In the genomic region with DNA sequence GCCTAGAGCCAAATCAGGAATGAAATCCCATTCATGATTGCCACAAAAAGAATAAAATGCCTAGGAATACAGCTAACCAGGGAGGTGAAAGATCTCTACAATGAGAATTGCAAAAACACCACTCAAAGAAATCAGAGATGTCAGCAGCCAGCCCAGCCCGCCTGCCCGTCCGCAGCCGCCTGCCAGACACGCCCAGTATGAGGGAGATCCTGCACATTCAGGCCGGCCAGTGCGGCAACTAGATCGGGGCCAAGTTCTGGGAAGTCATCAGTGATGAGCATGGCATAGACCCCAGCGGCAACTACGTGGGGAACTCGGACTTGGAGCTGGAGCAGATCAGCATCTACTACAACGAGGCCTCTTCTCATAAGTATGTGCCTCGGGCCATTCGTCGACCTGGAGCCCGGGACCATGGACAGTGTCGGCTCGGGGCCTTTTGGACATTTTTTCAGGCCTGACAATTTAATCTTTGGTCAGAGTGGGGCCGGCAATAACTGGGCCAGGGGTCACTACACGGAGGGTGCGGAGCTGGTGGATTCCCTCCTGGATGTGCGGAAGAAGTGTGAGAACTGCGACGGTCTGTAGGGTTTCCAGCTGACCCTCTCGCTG, we compare ENCODE assay signal across 23 cellular contexts. TPM values are rescaled to one million over a fixed set of nuclear protein-coding genes. Genes with fewer than 3 reads are reported as not detected.
A peak's percentile ranks its signal among the peaks of the same experiment; 100 is the strongest.
DNase-seq lines count a peak whose midpoint lies in the region; ATAC-seq, FAIRE-seq and TF ChIP-seq lines count a peak whose summit lies in the region.
"Had no signal": no experiment of that assay in that cellular context is flagged by ENCODE, and none has a peak within 500 bp of the region (broad histone marks: within the 10 kb centered on the region; RNA-seq: fewer than 3 reads in every experiment).

No MANE protein-coding gene starts in this region.

- H3K27ac ChIP-seq in SK-N-SH (ENCODE audit: low read depth in 2 of 2, low read length in 1 of 2), result no peak overlapping the region
- H3K27ac ChIP-seq in K562 (ENCODE audit: extremely low read depth, low read depth, low read length), result no peak overlapping the region
- H3K27ac ChIP-seq: 22Rv1; BLaER1 treated with 17β-estradiol and CSF1 and Interleukin-3, amounts not matched to agents 10 nM and 100 nM had no signal

- TF ChIP-seq POLR2A in K562 (conservative IDR thresholded peaks at IDR 0.05), result no peak

- no peaks in the 10 kb centered on the region for H3K9me3 Mint-ChIP-seq in osteocyte (ENCODE audit: unreplicated experiment)
- no peaks in the 10 kb centered on the region for H3K9me3 Mint-ChIP-seq in activated naive CD4-positive, alpha-beta T cell treated with anti-CD3 and anti-CD28 coated beads, Interleukin-2, amount 10 ng/mL, durations not matched to agents 7 days and 5 days
- H3K9me3 Mint-ChIP-seq: CD14-positive monocyte; CD4-positive, alpha-beta T cell; CD8-positive, alpha-beta memory T cell had no signal

- H3K27me3 ChIP-seq in SK-N-SH (ENCODE audit: insufficient read depth), result no peaks in the 10 kb centered on the region; the same call in 1 of the 2 replicates
- peaks cover 6 to 33% of the 10 kb centered on the region in 2 experiments; a peak in 3 of 5 replicates for H3K27me3 ChIP-seq in K562 (ENCODE audit: control insufficient read depth in 2 of 2, insufficient read depth in 2 of 2, low read length in 2 of 2)
- H3K27me3 ChIP-seq: BE2C; BLaER1 treated with 17β-estradiol and CSF1 and Interleukin-3, amounts not matched to agents 10 nM and 100 nM had no signal

- peaks cover 10% of the 10 kb centered on the region for H3K4me1 Mint-ChIP-seq in osteocyte (ENCODE audit: unreplicated experiment)
- H3K4me1 Mint-ChIP-seq in activated naive CD4-positive, alpha-beta T cell treated with anti-CD3 and anti-CD28 coated beads, Interleukin-2, amount 10 ng/mL, durations not matched to agents 7 days and 5 days, result peaks cover 23% of the 10 kb centered on the region

- H2AFZ ChIP-seq in SK-N-SH (ENCODE audit: low read depth) (no peak overlapping the region), K562 (ENCODE audit: low read depth, low read length) (no peak overlapping the region)
- H2AFZ ChIP-seq: GM23338 had no signal

- H3K4me3 ChIP-seq in SK-N-SH (ENCODE audit: low read depth in 2 of 2, low read length in 1 of 2) (no peak overlapping the region), K562 (no peak overlapping the region)
- H3K4me3 ChIP-seq: BLaER1 treated with 17β-estradiol and CSF1 and Interleukin-3, amounts not matched to agents 10 nM and 100 nM; GM12878; GM23338; HAP-1 had no signal

- DNase-seq in SK-N-SH (no peak), K562 (ENCODE audit: extremely low read depth in 1 of 4, low spot score in 3 of 4) (no peak), osteocyte (ENCODE audit: extremely low spot score, unreplicated experiment) (peak; percentile 73), AG08395 (ENCODE audit: low spot score) (no peak)
- DNase-seq in activated naive CD4-positive, alpha-beta T cell treated with anti-CD3 and anti-CD28 coated beads, Interleukin-2, amount 10 ng/mL, durations not matched to agents 7 days and 5 days, result no peak
- DNase-seq: AML-193; BE2C; CD4-positive, alpha-beta T cell; CD8-positive, alpha-beta memory T cell; DMS 273 treated with DMSO at 0.1 percent for 48 hours; DMS79; EL; GDM1 had no signal

- H3K4me1 ChIP-seq in SK-N-SH (ENCODE audit: control insufficient read depth in 1 of 2, insufficient read depth in 2 of 2, low read depth in 1 of 2, low read length in 1 of 2), result peaks cover 8 to 18% of the 10 kb centered on the region in 2 experiments; a peak in 2 of 4 replicates
- H3K4me1 ChIP-seq in K562 (replicated peaks in 1 of 2; ENCODE audit: control insufficient read depth in 2 of 2, insufficient read depth in 2 of 2, low read length in 2 of 2), result peaks cover 0 to 12% of the 10 kb centered on the region in 2 experiments; a peak in 3 of 5 replicates
- H3K4me1 ChIP-seq: BE2C had no signal

- H3K27me3 Mint-ChIP-seq in osteocyte (ENCODE audit: unreplicated experiment), result peaks cover 10% of the 10 kb centered on the region
- H3K27me3 Mint-ChIP-seq in activated naive CD4-positive, alpha-beta T cell treated with anti-CD3 and anti-CD28 coated beads, Interleukin-2, amount 10 ng/mL, durations not matched to agents 7 days and 5 days, result peaks cover under 1% of the 10 kb centered on the region
- H3K27me3 Mint-ChIP-seq: CD4-positive, alpha-beta T cell had no signal

- H3F3A ChIP-seq in SK-N-SH (replicated peaks; ENCODE audit: insufficient read depth), result peaks cover 6% of the 10 kb centered on the region

- POLR2A ChIA-PET in SK-N-SH (lab: Yijun Ruan, JAX) (no interaction called here), K562 (lab: Yijun Ruan, JAX) (interaction anchor here (0.6 to 1.3 kb wide), 2 partner anchors 10 to 221 kb away, joined by 3 to 6 read pairs; no protein-coding TSS in a partner anchor)

- 75% methylated on average over 15 of the region's 25 CpGs for WGBS in SK-N-SH (ENCODE audit: low lambda C conversion rate)
- 16% methylated on average over 24 of the region's 25 CpGs for WGBS in K562 (ENCODE audit: insufficient coverage, low coverage, missing lambda C conversion rate)

- H3K36me3 ChIP-seq in SK-N-SH (replicated peaks in 1 of 2; ENCODE audit: control insufficient read depth in 1 of 2, insufficient read depth in 2 of 2, low read length in 1 of 2), result no peaks in the 10 kb centered on the region
- no peaks in the 10 kb centered on the region for H3K36me3 ChIP-seq in K562 (ENCODE audit: control insufficient read depth, insufficient read depth, low read length)
- H3K36me3 ChIP-seq: BE2C; BLaER1 treated with 17β-estradiol and CSF1 and Interleukin-3, amounts not matched to agents 10 nM and 100 nM; HAP-1 had no signal

- no peak for FAIRE-seq in K562 (lab: Jason Lieb, UNC)
- FAIRE-seq: A204.1, D721Med, GM12878 had no signal

- ATAC-seq in SK-N-SH treated with all-trans-retinoic acid at 6 μM for 48 hours (no peak), K562 (peak; percentile 12; the same call in 1 of the 3 replicates), HG02759 (IDR thresholded peaks at IDR 0.05; ENCODE audit: unreplicated experiment) (no peak)
- ATAC-seq: GM12878, GM23338 had no signal

- TF ChIP-seq CTCF in SK-N-SH (IDR thresholded peaks at IDR 0.05), result no peak
- no peak for TF ChIP-seq CTCF in K562 (IDR thresholded peaks at IDR 0.05 in 2 of 3, conservative IDR thresholded peaks at IDR 0.05 in 1 of 3; ENCODE audit: insufficient read depth in 2 of 3, low read depth in 1 of 3, low read length in 3 of 3)
- TF ChIP-seq CTCF in osteocyte (IDR thresholded peaks at IDR 0.05), result no peak

- in situ Hi-C loops in K562 (cut with MboI), result no loop called here

- H4K20me1 ChIP-seq in SK-N-SH (ENCODE audit: insufficient read depth), result peaks cover 8% of the 10 kb centered on the region; the same call in 1 of the 2 replicates
- no peaks in the 10 kb centered on the region for H4K20me1 ChIP-seq in K562 (replicated peaks; ENCODE audit: control insufficient read depth, insufficient read depth, low read length)
- H4K20me1 ChIP-seq: BLaER1 treated with 17β-estradiol and CSF1 and Interleukin-3, amounts not matched to agents 10 nM and 100 nM had no signal

- intact Hi-C loops in K562 (cut with micrococcal nuclease), result no loop called here

- TF ChIP-seq RAD21 in SK-N-SH (IDR thresholded peaks at IDR 0.05; ENCODE audit: low read length) (no peak), K562 (CRISPR knock-in tag; conservative IDR thresholded peaks at IDR 0.05 in 1 of 2, IDR thresholded peaks at IDR 0.05 in 1 of 2) (no peak)

- H3K9me3 ChIP-seq in SK-N-SH, result no peaks in the 10 kb centered on the region
- no peaks in the 10 kb centered on the region for H3K9me3 ChIP-seq in K562 (replicated peaks; ENCODE audit: control insufficient read depth, insufficient read depth, low read depth, low read length)
- H3K9me3 ChIP-seq: BE2C; BLaER1 treated with 17β-estradiol and CSF1 and Interleukin-3, amounts not matched to agents 10 nM and 100 nM; HAP-1 had no signal

- BruUV-seq in K562 (replicated peaks; lab: Mats Ljungman, UMichigan), result no TSS peak

- H3K9me2 ChIP-seq in SK-N-SH, result no peaks in the 10 kb centered on the region

- no peak overlapping the region for H3K4me3 Mint-ChIP-seq in osteocyte (ENCODE audit: unreplicated experiment)
- H3K4me3 Mint-ChIP-seq in activated naive CD4-positive, alpha-beta T cell treated with anti-CD3 and anti-CD28 coated beads, Interleukin-2, amount 10 ng/mL, durations not matched to agents 7 days and 5 days, result no peak overlapping the region
- H3K4me3 Mint-ChIP-seq: CD14-positive monocyte; CD4-positive, alpha-beta T cell; CD8-positive, alpha-beta memory T cell; GM23338 had no signal

- H3K9ac ChIP-seq in SK-N-SH (no peak overlapping the region), K562 (ENCODE audit: insufficient read depth in 1 of 2, low read depth in 2 of 2, low read length in 2 of 2) (0 out of 4 replicates have a peak overlapping the region, but pooled peaks of 1 of the 2 experiments have one; percentile 26)
- H3K9ac ChIP-seq: BLaER1 treated with 17β-estradiol and CSF1 and Interleukin-3, amounts not matched to agents 10 nM and 100 nM had no signal

- no peaks in the 10 kb centered on the region for H3K36me3 Mint-ChIP-seq in osteocyte (ENCODE audit: unreplicated experiment)
- H3K36me3 Mint-ChIP-seq in activated naive CD4-positive, alpha-beta T cell treated with anti-CD3 and anti-CD28 coated beads, Interleukin-2, amount 10 ng/mL, durations not matched to agents 7 days and 5 days, result no peaks in the 10 kb centered on the region
- H3K36me3 Mint-ChIP-seq: CD14-positive monocyte; CD8-positive, alpha-beta memory T cell had no signal

- CTCF ChIA-PET in SK-N-SH (lab: Yijun Ruan, JAX), result interaction anchor here (1.8 kb wide), 1 partner anchor 10 kb away, joined by 4 read pairs; no protein-coding TSS in a partner anchor
- CTCF ChIA-PET in K562 (lab: Yijun Ruan, JAX; ENCODE audit: low intra/inter-chr PET ratio), result no interaction called here
- CTCF ChIA-PET in activated naive CD4-positive, alpha-beta T cell treated with anti-CD3 and anti-CD28 coated beads, Interleukin-2, amount 10 ng/mL, durations not matched to agents 7 days and 5 days (lab: Charles Lee), result interaction anchor here (1.1 kb wide), 1 partner anchor 41 kb away, joined by 4 read pairs; no protein-coding TSS in a partner anchor

- H3K27ac Mint-ChIP-seq in osteocyte (ENCODE audit: unreplicated experiment), result no peak overlapping the region
- H3K27ac Mint-ChIP-seq in activated naive CD4-positive, alpha-beta T cell treated with anti-CD3 and anti-CD28 coated beads, Interleukin-2, amount 10 ng/mL, durations not matched to agents 7 days and 5 days, result no peak overlapping the region
- H3K27ac Mint-ChIP-seq: CD4-positive, alpha-beta T cell; GM23338 had no signal

- H3K4me2 ChIP-seq in SK-N-SH (no peak overlapping the region), K562 (ENCODE audit: insufficient read depth, low read length) (peak overlapping the region; percentile 6; the same call in 1 of the 2 replicates)
- H3K4me2 ChIP-seq: BLaER1 treated with 17β-estradiol and CSF1 and Interleukin-3, amounts not matched to agents 10 nM and 100 nM; GM23338 had no signal

- H3K79me2 ChIP-seq in SK-N-SH (ENCODE audit: insufficient read depth) (no peaks in the 10 kb centered on the region), K562 (ENCODE audit: control insufficient read depth, insufficient read depth, low read length) (no peaks in the 10 kb centered on the region)

- no peak for TF ChIP-seq EP300 in SK-N-SH (IDR thresholded peaks at IDR 0.05; ENCODE audit: borderline replicate concordance in 1 of 2, low read depth in 1 of 2, low read length in 1 of 2)
- TF ChIP-seq EP300 in K562 (IDR thresholded peaks at IDR 0.05; ENCODE audit: low read length), result no peak

- no peaks in the 10 kb centered on the region for H3K9me1 ChIP-seq in K562 (ENCODE audit: control insufficient read depth, insufficient read depth, low read length)

RNA-seq across cellular contexts. Expression of gene GABRR2, which starts 13.4 kb away (rescaled TPM):
- polyA plus RNA-seq in SK-N-SH (2012; rRNA removed), result 0.08 and 0.18 TPM in 2 replicates
- polyA plus RNA-seq in SK-N-SH (2012; cell fraction: cytosol; rRNA removed), result 0.01 and 0.03 TPM in 2 replicates
- polyA plus RNA-seq in SK-N-SH (2012; cell fraction: nucleus; rRNA removed), result 1.4 and 1.6 TPM in 2 replicates
- 0.23 and 0.56 TPM in 2 replicates for total RNA-seq in K562 (2011; cell fraction: chromatin; rRNA removed; ENCODE audit: low replicate concordance)
- not detected in 2 replicates for total RNA-seq in K562 (2011; cell fraction: nucleolus; rRNA removed)
- not detected in 2 replicates for total RNA-seq in K562 (2011; cell fraction: nucleoplasm; rRNA removed)
- total RNA-seq in K562 (2014; rRNA removed), result not detected in 2 replicates
- total RNA-seq in K562 (2014; rRNA removed; fragmentation: Illumina TruSeq; extraction: Trizol), result not detected in 2 replicates
- not detected in 2 replicates for total RNA-seq in K562 (2015; rRNA removed; fragmentation: Illumina TruSeq; extraction: Trizol)
- not detected in 2 replicates for total RNA-seq in K562 (2021)
- 0.10 and 0.18 TPM in 2 replicates for polyA plus RNA-seq in K562 (2011; rRNA removed)
- polyA plus RNA-seq in K562 (2011; cell fraction: cytosol; rRNA removed), result not detected in 2 replicates
- polyA plus RNA-seq in K562 (2011; cell fraction: nucleus; rRNA removed), result 0.60 and 1.1 TPM in 2 replicates
- 0.04 and 0.06 TPM in 2 replicates for polyA plus RNA-seq in K562 (2012)
- polyA plus RNA-seq in K562 (2014; fragmentation: Illumina TruSeq; extraction: Trizol), result 0.13 TPM in 1 of 2 replicates, not detected in the other
- not detected for polyA plus RNA-seq in K562 (2014; fragmentation: Nextera tagmentation; extraction: Ambion mirVana)
- 0.09 TPM in 1 of 2 replicates, not detected in the other for polyA plus RNA-seq in K562 (2014; rRNA removed)
- polyA minus RNA-seq in K562 (2011; rRNA and poly(A)+ RNA removed), result not detected in 2 replicates
- polyA minus RNA-seq in K562 (2011; cell fraction: cytosol; rRNA and poly(A)+ RNA removed), result not detected in 2 replicates
- 0.22 TPM in 1 of 2 replicates, not detected in the other for polyA minus RNA-seq in K562 (2011; cell fraction: nucleus; rRNA and poly(A)+ RNA removed)
- 0.68 and 0.97 TPM in 2 replicates for total RNA-seq in osteocyte
- total RNA-seq: GM23338 had no signal
- polyA plus RNA-seq: CD14-positive monocyte, GM23338 had no signal

RNA-seq across cellular contexts. Expression of gene UBE2J1, which starts 50.8 kb away (rescaled TPM):
- 11.3 and 16.2 TPM in 2 replicates for polyA plus RNA-seq in SK-N-SH (2012; rRNA removed)
- 17.5 and 20.7 TPM in 2 replicates for polyA plus RNA-seq in SK-N-SH (2012; cell fraction: cytosol; rRNA removed)
- 7.6 and 10.7 TPM in 2 replicates for polyA plus RNA-seq in SK-N-SH (2012; cell fraction: nucleus; rRNA removed)
- total RNA-seq in K562 (2011; cell fraction: chromatin; rRNA removed; ENCODE audit: low replicate concordance), result 4.2 and 10.1 TPM in 2 replicates
- 3.0 and 3.3 TPM in 2 replicates for total RNA-seq in K562 (2011; cell fraction: nucleolus; rRNA removed)
- total RNA-seq in K562 (2011; cell fraction: nucleoplasm; rRNA removed), result 6.1 and 12.7 TPM in 2 replicates
- total RNA-seq in K562 (2014; rRNA removed), result 19.6 and 19.7 TPM in 2 replicates
- 27.2 and 30.0 TPM in 2 replicates for total RNA-seq in K562 (2014; rRNA removed; fragmentation: Illumina TruSeq; extraction: Trizol)
- 25.8 and 28.5 TPM in 2 replicates for total RNA-seq in K562 (2015; rRNA removed; fragmentation: Illumina TruSeq; extraction: Trizol)
- total RNA-seq in K562 (2021), result 22.0 and 22.4 TPM in 2 replicates
- 25.8 and 32.6 TPM in 2 replicates for polyA plus RNA-seq in K562 (2011; rRNA removed)
- 11.5 and 16.4 TPM in 2 replicates for polyA plus RNA-seq in K562 (2011; cell fraction: cytosol; rRNA removed)
- polyA plus RNA-seq in K562 (2011; cell fraction: nucleus; rRNA removed), result 6.1 and 7.8 TPM in 2 replicates
- 19.3 and 26.0 TPM in 2 replicates for polyA plus RNA-seq in K562 (2012)
- 24.6 and 28.9 TPM in 2 replicates for polyA plus RNA-seq in K562 (2014; fragmentation: Illumina TruSeq; extraction: Trizol)
- polyA plus RNA-seq in K562 (2014; fragmentation: Nextera tagmentation; extraction: Ambion mirVana), result 10 to 100 TPM; 11.6 to 14.9 TPM
- polyA plus RNA-seq in K562 (2014; rRNA removed), result 18.8 and 20.6 TPM in 2 replicates
- polyA minus RNA-seq in K562 (2011; rRNA and poly(A)+ RNA removed), result 34.0 and 34.2 TPM in 2 replicates
- 12.6 and 13.2 TPM in 2 replicates for polyA minus RNA-seq in K562 (2011; cell fraction: cytosol; rRNA and poly(A)+ RNA removed)
- polyA minus RNA-seq in K562 (2011; cell fraction: nucleus; rRNA and poly(A)+ RNA removed), result 3.6 and 7.0 TPM in 2 replicates
- 38.8 and 39.6 TPM in 2 replicates for total RNA-seq in osteocyte

Comparison
In these comparisons a context has a peak if more than half of its experiments do, and no peak if none do; other contexts are left out.
1. Of the 27 proteins assayed by ChIP-seq in both K562 and SK-N-SH: peak only in K562: none; only in SK-N-SH: REST; in both: none; in neither: 26.